In the genomic region with DNA sequence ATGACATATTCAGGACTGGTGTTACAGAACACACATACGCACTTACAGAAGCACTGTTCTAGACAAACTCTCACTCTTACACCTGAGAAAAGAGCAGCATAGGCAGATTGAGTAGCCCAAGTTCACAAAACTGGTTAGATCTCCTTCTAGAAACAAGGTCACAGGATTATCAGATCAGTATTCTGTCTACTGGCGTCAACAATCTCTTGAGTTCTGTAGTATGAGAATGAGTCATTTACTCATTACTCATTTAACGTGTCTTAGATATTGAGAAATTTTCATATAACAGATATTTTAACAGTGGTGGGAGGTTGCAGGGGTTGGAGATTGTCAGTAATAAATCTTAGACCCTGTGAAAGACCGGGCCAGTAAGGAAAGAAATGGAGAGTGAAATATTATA, we compare ENCODE assay signal across 17 cellular contexts. TPM values are rescaled to one million over a fixed set of nuclear protein-coding genes. Genes with fewer than 3 reads are reported as not detected.
DNase-seq lines count a peak whose midpoint lies in the region; ATAC-seq and TF ChIP-seq lines count a peak whose summit lies in the region.
"Had no signal": no experiment of that assay in that cellular context is flagged by ENCODE, and none has a peak within 500 bp of the region (broad histone marks: within the 10 kb centered on the region; RNA-seq: fewer than 3 reads in every experiment).

No MANE protein-coding gene starts in this region.

- ATAC-seq in HG03439 (IDR thresholded peaks at IDR 0.05; ENCODE audit: unreplicated experiment) = no peak
- ATAC-seq in HG03457 (IDR thresholded peaks at IDR 0.05; ENCODE audit: unreplicated experiment) = no peak
- ATAC-seq: gastroesophageal sphincter, T-helper 17 cell had no signal

- no peak for TF ChIP-seq CTCF in fibroblast of the aortic adventitia (IDR thresholded peaks at IDR 0.05; ENCODE audit: insufficient read depth, low read length)

- H3K4me3 ChIP-seq in fibroblast of the aortic adventitia (ENCODE audit: low read depth, low read length) = no peak overlapping the region
- H3K4me3 ChIP-seq: ascending aorta, gastroesophageal sphincter had no signal

- DNase-seq in HS-5 (ENCODE audit: low read depth) (peak; percentile 30), SK-MEL-5 (ENCODE audit: low read depth, low spot score) (peak; percentile 16), fibroblast of the aortic adventitia (ENCODE audit: low read depth) (peak; percentile 51), putamen (ENCODE audit: low spot score) (peak; percentile 23), OCI-M1 (lab: John Stamatoyannopoulos, UW) (no peak)
- no peak for DNase-seq in stimulated activated CD4-positive, alpha-beta T cell treated with anti-CD3 and anti-CD28 coated beads, Interleukin-12 subunit alpha, Interleukin-12 subunit beta, amount 100 ng/mL, for 4 hours
- DNase-seq: activated CD4-positive, alpha-beta memory T cell treated with anti-CD3 and anti-CD28 coated beads for 36 hours; activated naive CD4-positive, alpha-beta T cell treated with anti-CD3 and anti-CD28 coated beads, Interleukin-2, amount 10 ng/mL, durations not matched to agents 7 days and 5 days; activated T-cell treated with anti-CD3 and anti-CD28 coated beads, Interleukin-2, amount 50 U/mL, for 24 hours; HFFc6; NCI-H2227 treated with DMSO at 0.1 percent for 48 hours; stimulated activated CD4-positive, alpha-beta T cell treated with anti-CD3 and anti-CD28 coated beads, Interleukin-4, amount 100 ng/mL, for 1 hour; T-helper 17 cell had no signal

- in situ Hi-C loops in SK-MEL-5 (cut with HindIII; ENCODE audit: low pct_unique_long_range_greater_than_20kb, low sequenced_read_pairs) = no loop called here

RNA-seq across cellular contexts. Expression of gene TSPAN8, which starts 2.8 kb away (rescaled TPM):
- 0.50 and 1.2 TPM in 2 replicates for total RNA-seq in SK-MEL-5 (2014; rRNA removed; shearing (Covaris generic))
- 0.29 and 1.1 TPM in 2 replicates for polyA plus RNA-seq in SK-MEL-5 (2015; cell fraction: cytosol; rRNA removed)
- not detected in 2 replicates for polyA plus RNA-seq in SK-MEL-5 (2015; cell fraction: nucleus; rRNA removed)
- total RNA-seq in fibroblast of the aortic adventitia (ENCODE audit: low replicate concordance) = 7.1 and 15.5 TPM in 2 replicates
- total RNA-seq: activated CD4-positive, alpha-beta memory T cell treated with anti-CD3 and anti-CD28 coated beads for 36 hours; HFFc6; T-helper 17 cell had no signal

Comparison
In these comparisons a context has a peak if more than half of its experiments do, and no peak if none do; other contexts are left out.
1. DNase-seq: peak in HS-5 (single experiment), SK-MEL-5 (single experiment), fibroblast of the aortic adventitia (single experiment) and putamen (single experiment); none in OCI-M1 (single experiment) and stimulated activated CD4-positive, alpha-beta T cell treated with anti-CD3 and anti-CD28 coated beads, Interleukin-12 subunit alpha, Interleukin-12 subunit beta, amount 100 ng/mL, for 4 hours (single experiment).